In genomic region chr13:46519177-46519576, GRCh38 we compare ENCODE assay signal across 18 cellular contexts. TPM values are rescaled to one million over a fixed set of nuclear protein-coding genes. Genes with fewer than 3 reads are reported as not detected.
DNase-seq lines count a peak whose midpoint lies in the region; ATAC-seq and TF ChIP-seq lines count a peak whose summit lies in the region.
"Had no signal": no experiment of that assay in that cellular context is flagged by ENCODE, and none has a peak within 500 bp of the region (broad histone marks: within the 10 kb centered on the region; RNA-seq: fewer than 3 reads in every experiment).

No MANE protein-coding gene starts in this region.

- no peak for TF ChIP-seq CTCF in heart right ventricle (IDR thresholded peaks at IDR 0.05)
- no peak for TF ChIP-seq CTCF in neural crest cell (conservative IDR thresholded peaks at IDR 0.05)

- H3K9ac ChIP-seq in subcutaneous abdominal adipose tissue (ENCODE audit: low read length in 5 of 5): no peak overlapping the region

- H3K36me3 Mint-ChIP-seq in neural crest cell (ENCODE audit: low read depth): peaks cover 10% of the 10 kb centered on the region

- H3K4me1 ChIP-seq in heart right ventricle: peaks cover 2 to 72% (median 42%) of the 10 kb centered on the region in 9 donors
- peaks cover 3 to 55% (median 5%) of the 10 kb centered on the region in 5 donors for H3K4me1 ChIP-seq in subcutaneous abdominal adipose tissue (ENCODE audit: control insufficient read depth in 5 of 5, insufficient read depth in 5 of 5, low read length in 5 of 5)
- no peaks in the 10 kb centered on the region for H3K4me1 ChIP-seq in HAP-1
- H3K4me1 ChIP-seq: A549 had no signal

- peak overlapping the region; percentile 16 for H3K4me3 Mint-ChIP-seq in neural crest cell
- H3K4me3 Mint-ChIP-seq: CD4-positive, alpha-beta T cell had no signal

- peaks cover 0 to 8% (median 6%) of the 10 kb centered on the region in 11 donors for H3K9me3 ChIP-seq in heart right ventricle
- peaks cover 2 to 7% (median 4%) of the 10 kb centered on the region in 5 donors for H3K9me3 ChIP-seq in subcutaneous abdominal adipose tissue (ENCODE audit: control insufficient read depth in 5 of 5, low read length in 5 of 5)
- peaks cover 7% of the 10 kb centered on the region; the same call in 1 of the 2 replicates for H3K9me3 ChIP-seq in HAP-1
- H3K9me3 ChIP-seq: A549 had no signal

- WGBS in heart right ventricle, 2 donors: 85 to 96% methylated on average over 4 of the region's 4 CpGs

- intact Hi-C loops in heart right ventricle (cut with DNase I): no loop called here
- intact Hi-C loops in Right ventricle myocardium superior (cut with DNase I): no loop called here

- peak overlapping the region; percentile 93 for H3K27ac Mint-ChIP-seq in neural crest cell (ENCODE audit: unreplicated experiment)
- H3K27ac Mint-ChIP-seq: CD4-positive, alpha-beta T cell had no signal

- H3K4me3 ChIP-seq in heart right ventricle (no peak overlapping the region), subcutaneous abdominal adipose tissue (ENCODE audit: low read depth in 1 of 5, low read length in 5 of 5) (no peak overlapping the region), HAP-1 (no peak overlapping the region)
- H3K4me3 ChIP-seq: A549 had no signal

- in situ Hi-C loops in HAP-1 (cut with MboI; ENCODE audit: low sequenced_read_pairs): no loop called here

- DNase-seq in heart right ventricle (no peak), Right ventricle myocardium superior (no peak), neural crest cell (ENCODE audit: low read depth, low spot score) (no peak), occipital lobe (lab: John Stamatoyannopoulos, UW) (no peak), HAP-1 (ENCODE audit: low spot score in 2 of 2) (no peak)
- DNase-seq: AML-193; Caco-2; CD4-positive, alpha-beta T cell; GDM1; GOT3; H7; IMR-90; KBM-7 had no signal

- no peaks in the 10 kb centered on the region for H3K36me3 ChIP-seq in heart right ventricle
- no peaks in the 10 kb centered on the region for H3K36me3 ChIP-seq in subcutaneous abdominal adipose tissue (ENCODE audit: control insufficient read depth in 5 of 5, insufficient read depth in 5 of 5, low read length in 5 of 5)
- H3K36me3 ChIP-seq in HAP-1 (replicated peaks): no peaks in the 10 kb centered on the region

- ATAC-seq in heart right ventricle: no peak
- ATAC-seq in Right ventricle myocardium superior (ENCODE audit: poor library complexity): no peak
- ATAC-seq in HG03457 (IDR thresholded peaks at IDR 0.05; ENCODE audit: unreplicated experiment): no peak
- ATAC-seq: A549 had no signal

- H3K4me1 Mint-ChIP-seq in neural crest cell: peaks cover 67% of the 10 kb centered on the region

- H3K27me3 Mint-ChIP-seq in neural crest cell (ENCODE audit: low read depth): no peaks in the 10 kb centered on the region

- H3K9me3 Mint-ChIP-seq in neural crest cell: peaks cover 15% of the 10 kb centered on the region

- H3K27ac ChIP-seq in heart right ventricle (peak overlapping the region in 6 of 10 donors; percentile 36 to 74 (median 43)), subcutaneous abdominal adipose tissue (ENCODE audit: low read depth, low read length) (peak overlapping the region; percentile 48)
- H3K27ac ChIP-seq: 22Rv1, A549, C4-2B had no signal

- H3K27me3 ChIP-seq in heart right ventricle (no peaks in the 10 kb centered on the region), subcutaneous abdominal adipose tissue (ENCODE audit: control insufficient read depth in 5 of 5, insufficient read depth in 4 of 5, low read length in 5 of 5) (no peaks in the 10 kb centered on the region), HAP-1 (ENCODE audit: low read depth) (no peaks in the 10 kb centered on the region)

RNA-seq across cellular contexts. Expression of gene LRCH1, which starts 33.8 kb away (rescaled TPM):
- total RNA-seq in heart right ventricle: 10 to 100 TPM; 10.1 to 20.3 (median 13.8) TPM
- polyA plus RNA-seq in heart right ventricle: 1 to 10 TPM; 4.1 to 5.9 TPM
- 11.0 TPM for total RNA-seq in Right ventricle myocardium superior
- 15.4 and 15.8 TPM in 2 replicates for total RNA-seq in neural crest cell
- total RNA-seq in occipital lobe: 21.4 TPM
